In genomic region chr2:213148572-213149331, GRCh38 we compare ENCODE assay signal across 8 cellular contexts. TPM values are rescaled to one million over a fixed set of nuclear protein-coding genes. Genes with fewer than 3 reads are reported as not detected.
A peak's percentile ranks its signal among the peaks of the same experiment; 100 is the strongest.
DNase-seq lines count a peak whose midpoint lies in the region; ATAC-seq and TF ChIP-seq lines count a peak whose summit lies in the region.

No MANE protein-coding gene starts in this region.

- peak overlapping the region; percentile 91 for H3K4me3 ChIP-seq in HUES6 (ENCODE audit: low read depth, low read length)
- no peak overlapping the region for H3K4me3 ChIP-seq in colonic mucosa

- CTCF ChIA-PET in Calu3 (lab: Charles Lee), result interaction anchor here (2.7 kb wide), 1 partner anchor 372 kb away, joined by 8 read pairs; no protein-coding TSS in a partner anchor

- H3K9me3 Mint-ChIP-seq in Calu3 (ENCODE audit: low read depth, unreplicated experiment) (no peaks in the 10 kb centered on the region), neural crest cell (no peaks in the 10 kb centered on the region)
- H3K9me3 Mint-ChIP-seq in central memory CD8-positive, alpha-beta T cell, result no peaks in the 10 kb centered on the region

- no peak for ATAC-seq in central memory CD8-positive, alpha-beta T cell (replicated peaks; ENCODE audit: extremely low read depth, poor library complexity, severe bottlenecking)
- no peak for ATAC-seq in HG03469 (IDR thresholded peaks at IDR 0.05; ENCODE audit: unreplicated experiment)
- ATAC-seq in GM19324 (IDR thresholded peaks at IDR 0.05; ENCODE audit: low FRiP score, unreplicated experiment), result no peak

- peaks cover 8% of the 10 kb centered on the region; the same call in 1 of the 2 replicates for H3K27me3 ChIP-seq in HUES6 (ENCODE audit: control insufficient read depth, insufficient read depth, low read length)
- H3K27me3 ChIP-seq in colonic mucosa, result no peaks in the 10 kb centered on the region

- intact Hi-C loops in Calu3 (cut with micrococcal nuclease; ENCODE audit: unreplicated experiment), result no loop called here
- intact Hi-C loops in colonic mucosa (cut with DNase I), result no loop called here

- TF ChIP-seq CTCF in Calu3 (IDR thresholded peaks at IDR 0.05; ENCODE audit: unreplicated experiment) (no peak), neural crest cell (conservative IDR thresholded peaks at IDR 0.05) (no peak), colonic mucosa (IDR thresholded peaks at IDR 0.05) (no peak), GM13977 (IDR thresholded peaks at IDR 0.05; ENCODE audit: extremely low read depth, insufficient read depth, missing control alignments) (no peak)

- H3K27ac ChIP-seq in HUES6 (ENCODE audit: low read depth, low read length) (no peak overlapping the region), colonic mucosa (no peak overlapping the region)

- in situ Hi-C loops in GM13977 (cut with MboI; ENCODE audit: low pct_unique_long_range_greater_than_20kb, low sequenced_read_pairs, unreplicated experiment), result no loop called here

- H3K9me3 ChIP-seq in HUES6 (ENCODE audit: control insufficient read depth, insufficient read depth, low read depth, low read length) (no peaks in the 10 kb centered on the region), colonic mucosa (no peaks in the 10 kb centered on the region)

- H3K36me3 Mint-ChIP-seq in Calu3 (ENCODE audit: insufficient read depth, unreplicated experiment) (peaks cover 42% of the 10 kb centered on the region), neural crest cell (ENCODE audit: low read depth) (no peaks in the 10 kb centered on the region)
- H3K36me3 Mint-ChIP-seq in central memory CD8-positive, alpha-beta T cell (ENCODE audit: insufficient read depth), result peaks cover 18% of the 10 kb centered on the region

- H3K36me3 ChIP-seq in HUES6 (ENCODE audit: control insufficient read depth, insufficient read depth, low read length) (no peaks in the 10 kb centered on the region), colonic mucosa (no peaks in the 10 kb centered on the region)

- no TSS peak for BruUV-seq in Calu3 (replicated peaks; lab: Mats Ljungman, UMichigan)

- no peak overlapping the region for H3K9ac ChIP-seq in HUES6 (ENCODE audit: low read length)
- H3K9ac ChIP-seq in colonic mucosa (ENCODE audit: low read depth in 2 of 2, low read length in 2 of 2), result no peak overlapping the region

- H3K27me3 Mint-ChIP-seq in Calu3 (ENCODE audit: unreplicated experiment) (no peaks in the 10 kb centered on the region), neural crest cell (ENCODE audit: low read depth) (peaks cover 3% of the 10 kb centered on the region)
- H3K27me3 Mint-ChIP-seq in central memory CD8-positive, alpha-beta T cell, result peaks cover 25% of the 10 kb centered on the region

- H3K27ac Mint-ChIP-seq in Calu3 (ENCODE audit: unreplicated experiment) (peak overlapping the region; percentile 73), neural crest cell (ENCODE audit: unreplicated experiment) (no peak overlapping the region)
- H3K27ac Mint-ChIP-seq in central memory CD8-positive, alpha-beta T cell (ENCODE audit: low read depth), result peak overlapping the region; percentile 93

- H3K4me3 Mint-ChIP-seq in Calu3 (ENCODE audit: low read depth, unreplicated experiment) (peak overlapping the region; percentile 82), neural crest cell (peak overlapping the region; percentile 95)
- peak overlapping the region; percentile 87 for H3K4me3 Mint-ChIP-seq in central memory CD8-positive, alpha-beta T cell

- H3K4me1 ChIP-seq in HUES6 (ENCODE audit: control insufficient read depth, insufficient read depth, low read length) (peaks cover 2% of the 10 kb centered on the region; the same call in 1 of the 2 replicates), colonic mucosa (no peaks in the 10 kb centered on the region)

- H3K4me1 Mint-ChIP-seq in Calu3 (ENCODE audit: low read depth, unreplicated experiment) (peaks cover 16% of the 10 kb centered on the region), neural crest cell (peaks cover 45% of the 10 kb centered on the region)
- H3K4me1 Mint-ChIP-seq in central memory CD8-positive, alpha-beta T cell, result peaks cover 30% of the 10 kb centered on the region

- DNase-seq in Calu3 (no peak), neural crest cell (ENCODE audit: low read depth, low spot score) (no peak), colonic mucosa (no peak), GM13977 (ENCODE audit: low spot score) (no peak)
- no peak for DNase-seq in central memory CD8-positive, alpha-beta T cell (ENCODE audit: low spot score in 2 of 2)

RNA-seq across cellular contexts. Expression of gene IKZF2, which starts 2.7 kb away (rescaled TPM):
- 26.0 and 26.1 TPM in 2 replicates for total RNA-seq in Calu3 (2022)
- total RNA-seq in neural crest cell, result 7.3 and 7.6 TPM in 2 replicates
- 1 to 10 TPM; 4.5 to 4.8 TPM for total RNA-seq in colonic mucosa
